Comparison of ENCODE assay signal across 9 cellular contexts in the genomic region with DNA sequence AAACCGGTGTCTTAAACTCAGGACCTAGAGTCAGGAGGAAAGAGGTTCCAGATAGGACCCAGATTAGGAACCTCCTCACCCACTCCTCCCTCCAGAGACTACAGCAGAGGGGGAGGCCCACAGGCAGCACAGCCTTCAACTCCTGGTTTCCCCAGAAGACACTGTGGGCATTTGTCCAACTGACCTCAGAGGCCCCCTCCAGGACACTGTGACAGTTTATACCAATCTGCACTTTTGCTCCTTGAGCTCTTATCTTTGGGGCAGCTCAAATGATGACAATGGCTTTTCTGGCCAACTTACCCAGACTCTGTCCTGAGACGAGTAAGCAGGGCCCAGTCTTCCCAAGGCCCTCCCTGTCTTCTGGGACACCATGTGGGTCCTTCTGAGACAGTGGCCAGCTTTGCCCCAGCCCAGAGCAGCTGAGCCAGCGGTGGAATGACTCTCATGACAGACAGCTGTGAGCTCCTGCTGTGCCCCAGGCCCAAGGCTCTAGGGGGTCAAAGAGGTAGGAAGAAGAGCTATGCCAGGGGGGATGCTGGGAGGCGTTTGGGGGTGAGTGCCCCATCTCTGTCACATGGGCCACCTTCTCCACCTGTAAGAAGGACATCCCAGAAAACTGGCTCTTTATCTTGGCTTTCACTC. TPM values are rescaled to one million over a fixed set of nuclear protein-coding genes. Genes with fewer than 3 reads are reported as not detected.
DNase-seq lines count a peak whose midpoint lies in the region; ATAC-seq, FAIRE-seq and TF ChIP-seq lines count a peak whose summit lies in the region.
"Had no signal": no experiment of that assay in that cellular context is flagged by ENCODE, and none has a peak within 500 bp of the region (broad histone marks: within the 10 kb centered on the region; RNA-seq: fewer than 3 reads in every experiment).

No MANE protein-coding gene starts in this region.

- TF ChIP-seq RAD21 in A549 (conservative IDR thresholded peaks at IDR 0.05 in 1 of 2, IDR thresholded peaks at IDR 0.05 in 1 of 2): no peak

- H3K36me3 Mint-ChIP-seq in activated CD8-positive, alpha-beta T cell treated with anti-CD3 and anti-CD28 coated beads for 36 hours (ENCODE audit: low read depth): no peaks in the 10 kb centered on the region

- H3K36me3 ChIP-seq in iPS-15b (ENCODE audit: control insufficient read depth, insufficient read depth, low read length): no peaks in the 10 kb centered on the region
- no peaks in the 10 kb centered on the region for H3K36me3 ChIP-seq in colonic mucosa

- CTCF ChIA-PET in A549 (lab: Yijun Ruan, JAX): interaction anchor here (0.8 to 1.5 kb wide), 4 partner anchors 12 to 47 kb away, joined by 3 to 5 read pairs (median 4); no protein-coding TSS in a partner anchor
- CTCF ChIA-PET in activated CD8-positive, alpha-beta T cell treated with anti-CD3 and anti-CD28 coated beads for 36 hours (lab: Charles Lee): interaction anchor here (0.6 kb wide), 1 partner anchor 23 kb away, joined by 3 read pairs; no protein-coding TSS in a partner anchor

- no peak for ATAC-seq in A549
- peak; percentile 12 for ATAC-seq in GM18907 (IDR thresholded peaks at IDR 0.05; ENCODE audit: unreplicated experiment)
- no peak for ATAC-seq in activated CD8-positive, alpha-beta T cell treated with anti-CD3 and anti-CD28 coated beads for 36 hours

- no peaks in the 10 kb centered on the region for H3K9me3 Mint-ChIP-seq in activated CD8-positive, alpha-beta T cell treated with anti-CD3 and anti-CD28 coated beads for 36 hours

- peaks cover 17% of the 10 kb centered on the region for H3K27me3 Mint-ChIP-seq in activated CD8-positive, alpha-beta T cell treated with anti-CD3 and anti-CD28 coated beads for 36 hours

- peak overlapping the region; percentile 38 for H3K4me3 ChIP-seq in A549
- peak overlapping the region; percentile 48 for H3K4me3 ChIP-seq in iPS-15b (ENCODE audit: low read depth, low read length)
- H3K4me3 ChIP-seq in colonic mucosa: no peak overlapping the region

- intact Hi-C loops in activated CD8-positive, alpha-beta T cell treated with anti-CD3 and anti-CD28 coated beads for 36 hours (cut with micrococcal nuclease): no loop called here
- intact Hi-C loops in colonic mucosa (cut with DNase I): loop anchor here (10.0 kb wide), 1 partner anchor 377 kb away; no protein-coding TSS in a partner anchor

- no peak for FAIRE-seq in A549 (lab: Jason Lieb, UNC)

- DNase-seq in A549 (ENCODE audit: low read depth in 1 of 2, low spot score in 1 of 2) (no peak), GM10266 (ENCODE audit: extremely low spot score) (no peak), HPDE6-E6E7 (ENCODE audit: extremely low spot score) (no peak), colonic mucosa (no peak), activated gamma-delta T cell treated with Interleukin-2 at 50 U/mL for 16 hours (no peak)
- DNase-seq in activated CD8-positive, alpha-beta T cell treated with anti-CD3 and anti-CD28 coated beads for 36 hours: no peak

- TF ChIP-seq EP300 in A549 (IDR thresholded peaks at IDR 0.05): no peak

- H3K4me1 ChIP-seq in A549 (peaks cover 22% of the 10 kb centered on the region), iPS-15b (ENCODE audit: control insufficient read depth, insufficient read depth, low read length) (peaks cover 6% of the 10 kb centered on the region), colonic mucosa (no peaks in the 10 kb centered on the region)

- no peak for TF ChIP-seq POLR2A in A549 (IDR thresholded peaks at IDR 0.05; ENCODE audit: low read length)

- H3K4me3 Mint-ChIP-seq in activated CD8-positive, alpha-beta T cell treated with anti-CD3 and anti-CD28 coated beads for 36 hours: peak overlapping the region; percentile 79

- H3K27me3 ChIP-seq in iPS-15b (ENCODE audit: control insufficient read depth, insufficient read depth, low read length) (peaks cover 28% of the 10 kb centered on the region), colonic mucosa (peaks cover 8% of the 10 kb centered on the region)

- H3K4me1 Mint-ChIP-seq in activated CD8-positive, alpha-beta T cell treated with anti-CD3 and anti-CD28 coated beads for 36 hours (ENCODE audit: low read depth): peaks cover 41% of the 10 kb centered on the region

- POLR2A ChIA-PET in A549 (lab: Yijun Ruan, JAX): no interaction called here
- POLR2A ChIA-PET in activated CD8-positive, alpha-beta T cell treated with anti-CD3 and anti-CD28 coated beads for 36 hours (lab: Charles Lee): interaction anchor here (1.4 to 2.4 kb wide), 2 partner anchors 11 to 15 kb away, joined by 4 to 11 read pairs; no protein-coding TSS in a partner anchor

- 91% methylated on average over 4 of the region's 4 CpGs for WGBS in A549 (ENCODE audit: missing lambda C conversion rate)

- no peak for TF ChIP-seq CTCF in A549 (IDR thresholded peaks at IDR 0.05)
- no peak for TF ChIP-seq CTCF in activated CD8-positive, alpha-beta T cell treated with anti-CD3 and anti-CD28 coated beads for 36 hours (IDR thresholded peaks at IDR 0.05)
- no peak for TF ChIP-seq CTCF in GM10266 (IDR thresholded peaks at IDR 0.05; ENCODE audit: control insufficient read depth, insufficient read depth, low read depth, missing control alignments)
- TF ChIP-seq CTCF in colonic mucosa (IDR thresholded peaks at IDR 0.05): no peak

- H3K27ac ChIP-seq in A549: peak overlapping the region; percentile 91
- no peak overlapping the region for H3K27ac ChIP-seq in colonic mucosa

- peak overlapping the region; percentile 95 for H3K27ac Mint-ChIP-seq in activated CD8-positive, alpha-beta T cell treated with anti-CD3 and anti-CD28 coated beads for 36 hours

- H3K4me2 ChIP-seq in A549: peak overlapping the region; percentile 89

- H3K9me3 ChIP-seq in A549: no peaks in the 10 kb centered on the region
- H3K9me3 ChIP-seq in iPS-15b (ENCODE audit: control insufficient read depth, insufficient read depth, low read length): no peaks in the 10 kb centered on the region
- H3K9me3 ChIP-seq in colonic mucosa: no peaks in the 10 kb centered on the region

- H3K9ac ChIP-seq in iPS-15b (ENCODE audit: low read depth, low read length) (no peak overlapping the region), colonic mucosa (ENCODE audit: low read depth in 2 of 2, low read length in 2 of 2) (no peak overlapping the region)

TF ChIP-seq in A549, 52 proteins besides CTCF, POLR2A, EP300 and RAD21:
- 0 out of 2 replicates have a peak, but pooled peaks have one; percentile 0 for TF ChIP-seq TP53 (CRISPR knock-in tag; IDR thresholded peaks at IDR 0.05)
- TF ChIP-seq JUNB (IDR thresholded peaks at IDR 0.05): no peak
- TF ChIP-seq EHF (CRISPR knock-in tag; IDR thresholded peaks at IDR 0.05): 0 out of 2 replicates have a peak, but pooled peaks have one; percentile 24

RNA-seq across cellular contexts. Expression of a gene that starts 14.3 kb away (rescaled TPM):
- not detected in 2 replicates for polyA plus RNA-seq in A549 (2011; rRNA removed)
- polyA plus RNA-seq in A549 (2012; cell fraction: cytosol; rRNA removed): not detected in 2 replicates
- polyA plus RNA-seq in A549 (2012; cell fraction: nucleus; rRNA removed): not detected in 2 replicates
- not detected in 3 replicates for polyA plus RNA-seq in A549 (2017; fragmentation: RNase III; extraction: RNeasy Plus Mini Kit Qiagen cat#74134 plus additional on column Dnase treatment)
- not detected in 2 replicates for polyA minus RNA-seq in A549 (2011; rRNA and poly(A)+ RNA removed)
- not detected for total RNA-seq in activated CD8-positive, alpha-beta T cell treated with anti-CD3 and anti-CD28 coated beads for 36 hours
- total RNA-seq in colonic mucosa: not detected
- total RNA-seq: Daoy had no signal

RNA-seq across cellular contexts. Expression of a gene that starts 30.7 kb away (rescaled TPM):
- polyA plus RNA-seq in A549 (2011; rRNA removed) (not detected in 2 replicates), A549 (2017; fragmentation: RNase III; extraction: RNeasy Plus Mini Kit Qiagen cat#74134 plus additional on column Dnase treatment) (not detected in 3 replicates)
- not detected in 2 replicates for polyA plus RNA-seq in A549 (2012; cell fraction: cytosol; rRNA removed)
- not detected in 2 replicates for polyA plus RNA-seq in A549 (2012; cell fraction: nucleus; rRNA removed)
- not detected in 2 replicates for polyA minus RNA-seq in A549 (2011; rRNA and poly(A)+ RNA removed)
- total RNA-seq in activated CD8-positive, alpha-beta T cell treated with anti-CD3 and anti-CD28 coated beads for 36 hours: not detected
- not detected for total RNA-seq in colonic mucosa
- total RNA-seq: Daoy had no signal

RNA-seq across cellular contexts. Expression of a gene that starts 43.3 kb away (rescaled TPM):
- polyA plus RNA-seq in A549 (2011; rRNA removed): 20.4 and 30.7 TPM in 2 replicates
- 27.2 and 28.7 TPM in 2 replicates for polyA plus RNA-seq in A549 (2012; cell fraction: cytosol; rRNA removed)
- 20.4 and 25.4 TPM in 2 replicates for polyA plus RNA-seq in A549 (2012; cell fraction: nucleus; rRNA removed)
- polyA plus RNA-seq in A549 (2017; fragmentation: RNase III; extraction: RNeasy Plus Mini Kit Qiagen cat#74134 plus additional on column Dnase treatment): 21.8 to 23.2 TPM (median 23.1 TPM) in 3 replicates
- 5.3 and 5.6 TPM in 2 replicates for polyA minus RNA-seq in A549 (2011; rRNA and poly(A)+ RNA removed)
- 1 to 10 TPM; 1.1 to 3.0 TPM for total RNA-seq in activated CD8-positive, alpha-beta T cell treated with anti-CD3 and anti-CD28 coated beads for 36 hours
- total RNA-seq in colonic mucosa: 1 to 10 TPM; 6.8 to 8.7 TPM
